Comparison of ENCODE assay signal across 8 cellular contexts in the genomic region with DNA sequence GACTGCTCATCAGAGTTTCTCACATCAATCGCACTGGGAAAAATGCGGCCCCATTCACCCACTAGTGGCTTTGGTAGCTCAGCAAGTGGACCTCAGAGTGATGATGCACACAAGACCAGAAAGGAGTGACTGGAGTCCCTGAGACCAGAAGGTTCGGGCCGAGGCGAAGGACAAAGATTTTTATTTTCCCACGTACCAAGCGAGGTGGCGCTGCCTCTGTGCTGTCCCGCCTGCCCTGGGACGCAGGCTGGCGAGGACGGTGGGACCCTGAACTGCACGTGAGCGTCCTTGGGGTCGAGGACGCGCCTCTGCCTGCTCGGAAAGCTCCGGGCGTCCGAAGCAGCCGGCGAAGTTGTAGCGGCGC. TPM values are rescaled to one million over a fixed set of nuclear protein-coding genes. Genes with fewer than 3 reads are reported as not detected.
DNase-seq lines count a peak whose midpoint lies in the region; ATAC-seq, FAIRE-seq and TF ChIP-seq lines count a peak whose summit lies in the region.
"Not testable (repeated sequence)": the region's sequence is repeated elsewhere in the genome, so short reads cannot be mapped to it uniquely, and the experiment has no call there.

No MANE protein-coding gene starts in this region.

- ATAC-seq in GM19043 (IDR thresholded peaks at IDR 0.05; ENCODE audit: low read depth, unreplicated experiment): peak; percentile 34
- ATAC-seq in HG02840 (IDR thresholded peaks at IDR 0.05; ENCODE audit: low FRiP score, unreplicated experiment): peak; percentile 13
- peak; percentile 54 for ATAC-seq in activated CD8-positive, alpha-beta memory T cell treated with anti-CD3 and anti-CD28 coated beads, Interleukin-2, amount 10 ng/mL, durations not matched to agents 7 days and 5 days
- ATAC-seq in right lobe of liver: peak; percentile 18 to 59 (median 38)

- not testable (repeated sequence) for TF ChIP-seq POLR2A in endothelial cell of umbilical vein (IDR thresholded peaks at IDR 0.05; ENCODE audit: low read depth, low read length); right lobe of liver (IDR thresholded peaks at IDR 0.05)

- FAIRE-seq in endothelial cell of umbilical vein (lab: Jason Lieb, UNC): not testable (repeated sequence)

- not testable (repeated sequence) for H3K36me3 ChIP-seq in BE2C; Loucy (ENCODE audit: insufficient read depth, low read length); endothelial cell of umbilical vein (ENCODE audit: control insufficient read depth in 2 of 2, extremely low read depth in 1 of 2, insufficient read depth in 2 of 2, low read length in 2 of 2); right lobe of liver

- H2AFZ ChIP-seq in Loucy (ENCODE audit: low read length): not testable (repeated sequence)
- H2AFZ ChIP-seq in endothelial cell of umbilical vein (ENCODE audit: low read depth, low read length): peak overlapping the region; percentile 87

- BruUV-seq in endothelial cell of umbilical vein (replicated peaks; lab: Mats Ljungman, UMichigan): not testable (repeated sequence)

- H3K4me3 Mint-ChIP-seq in activated CD8-positive, alpha-beta memory T cell treated with anti-CD3 and anti-CD28 coated beads, Interleukin-2, amount 10 ng/mL, durations not matched to agents 7 days and 5 days: peak overlapping the region; percentile 94

- not testable (repeated sequence) for TF ChIP-seq CTCF in BE2C (IDR thresholded peaks at IDR 0.05; ENCODE audit: low read depth, low read length); Loucy (conservative IDR thresholded peaks at IDR 0.05; ENCODE audit: low read length); endothelial cell of umbilical vein (IDR thresholded peaks at IDR 0.05; ENCODE audit: extremely low read depth in 1 of 2, insufficient read depth in 1 of 2, low read depth in 1 of 2, low read length in 2 of 2); right lobe of liver (IDR thresholded peaks at IDR 0.05)

- intact Hi-C loops in endothelial cell of umbilical vein (cut with micrococcal nuclease): loop anchor here (5.0 kb wide), 1 partner anchor 51 kb away; no protein-coding TSS in a partner anchor
- intact Hi-C loops in right lobe of liver (cut with DNase I): not testable (repeated sequence)

- H3K4me2 ChIP-seq in Loucy (ENCODE audit: low read depth, low read length, poor library complexity, severe bottlenecking) (peak overlapping the region; percentile 81), endothelial cell of umbilical vein (ENCODE audit: insufficient read depth, low read length) (peak overlapping the region; percentile 64)

- H3K27me3 ChIP-seq in BE2C; Loucy (ENCODE audit: insufficient read depth, low read length, poor library complexity, severe bottlenecking); endothelial cell of umbilical vein (ENCODE audit: control insufficient read depth in 2 of 2, insufficient read depth in 2 of 2, low read length in 2 of 2); right lobe of liver: not testable (repeated sequence)

- peak overlapping the region; percentile 73 for H3K27ac ChIP-seq in endothelial cell of umbilical vein (ENCODE audit: insufficient read depth, low read depth, low read length)
- peak overlapping the region in 2 of 3 donors; percentile 43 to 53 for H3K27ac ChIP-seq in right lobe of liver
- H3K27ac ChIP-seq in skin epidermis: peak overlapping the region in 20 of 21 experiments; percentile 47 to 89 (median 80)

- H3K9ac ChIP-seq in Loucy (ENCODE audit: low read depth, low read length, poor library complexity, severe bottlenecking) (peak overlapping the region; percentile 85), endothelial cell of umbilical vein (replicated peaks; ENCODE audit: extremely low read depth, insufficient read depth, low read length) (peak overlapping the region; percentile 82)

- H3K9me1 ChIP-seq in endothelial cell of umbilical vein (replicated peaks; ENCODE audit: control insufficient read depth, extremely low read depth, insufficient read depth, low read length): not testable (repeated sequence)

- H3K9me3 ChIP-seq in BE2C; Loucy (ENCODE audit: insufficient read depth, low read depth, low read length); endothelial cell of umbilical vein (replicated peaks; ENCODE audit: control insufficient read depth, insufficient read depth, low read length); right lobe of liver: not testable (repeated sequence)

- POLR2A ChIA-PET in endothelial cell of umbilical vein (lab: Charles Lee): not testable (repeated sequence)

- H3K4me3 ChIP-seq in BE2C (ENCODE audit: low read depth, low read length) (peak overlapping the region; percentile 80), Loucy (ENCODE audit: low read length, poor library complexity, severe bottlenecking) (peak overlapping the region; percentile 93), endothelial cell of umbilical vein (replicated peaks in 1 of 3; ENCODE audit: insufficient read depth in 1 of 3, low read depth in 1 of 3, low read length in 3 of 3) (peak overlapping the region; percentile 70 to 94 (median 92)), right lobe of liver (peak overlapping the region; percentile 85 to 95 (median 90)), skin epidermis (peak overlapping the region; percentile 59 to 93 (median 81))

- peak overlapping the region; percentile 93 for H3K27ac Mint-ChIP-seq in activated CD8-positive, alpha-beta memory T cell treated with anti-CD3 and anti-CD28 coated beads, Interleukin-2, amount 10 ng/mL, durations not matched to agents 7 days and 5 days

- not testable (repeated sequence) for H3K9me3 Mint-ChIP-seq in activated CD8-positive, alpha-beta memory T cell treated with anti-CD3 and anti-CD28 coated beads, Interleukin-2, amount 10 ng/mL, durations not matched to agents 7 days and 5 days (ENCODE audit: low read depth)

- H3K4me1 ChIP-seq in BE2C; Loucy (ENCODE audit: insufficient read depth, low read length, poor library complexity, severe bottlenecking); endothelial cell of umbilical vein (ENCODE audit: control insufficient read depth, extremely low read depth, insufficient read depth, low read length): not testable (repeated sequence)
- H3K4me1 ChIP-seq in right lobe of liver: peaks cover 0 to 11% (median 2%) of the 10 kb centered on the region in 4 donors

- peaks cover 13% of the 10 kb centered on the region for H3K36me3 Mint-ChIP-seq in activated CD8-positive, alpha-beta memory T cell treated with anti-CD3 and anti-CD28 coated beads, Interleukin-2, amount 10 ng/mL, durations not matched to agents 7 days and 5 days

- 0% methylated on average over 10 of the region's 25 CpGs for WGBS in right lobe of liver (ENCODE audit: insufficient coverage, low coverage, low lambda C conversion rate, missing lambda C conversion rate)

- H4K20me1 ChIP-seq in Loucy (ENCODE audit: insufficient read depth, low read length, poor library complexity, severe bottlenecking): peaks cover 12% of the 10 kb centered on the region
- not testable (repeated sequence) for H4K20me1 ChIP-seq in endothelial cell of umbilical vein (replicated peaks; ENCODE audit: control insufficient read depth, extremely low read depth, insufficient read depth, low read length)

- dilution Hi-C loops in endothelial cell of umbilical vein (cut with MboI; ENCODE audit: extremely low pct_ligation_motif_present, low sequenced_read_pairs): not testable (repeated sequence)

- not testable (repeated sequence) for H3K9me2 ChIP-seq in Loucy (replicated peaks; ENCODE audit: low read depth, low read length)

- CTCF ChIA-PET in activated CD8-positive, alpha-beta memory T cell treated with anti-CD3 and anti-CD28 coated beads, Interleukin-2, amount 10 ng/mL, durations not matched to agents 7 days and 5 days (lab: Charles Lee): not testable (repeated sequence)
- CTCF ChIA-PET in endothelial cell of umbilical vein (lab: Charles Lee): interaction anchor here (1.4 kb wide), 1 partner anchor 64 kb away, joined by 3 read pairs; no protein-coding TSS in a partner anchor

- H3F3A ChIP-seq in Loucy (ENCODE audit: low read depth): not testable (repeated sequence)

- peaks cover 70% of the 10 kb centered on the region for H3K79me2 ChIP-seq in Loucy (ENCODE audit: insufficient read depth, low read length)
- peaks cover 63% of the 10 kb centered on the region for H3K79me2 ChIP-seq in endothelial cell of umbilical vein (ENCODE audit: control insufficient read depth, insufficient read depth, low read length)

- not testable (repeated sequence) for H3K27me3 Mint-ChIP-seq in activated CD8-positive, alpha-beta memory T cell treated with anti-CD3 and anti-CD28 coated beads, Interleukin-2, amount 10 ng/mL, durations not matched to agents 7 days and 5 days

- DNase-seq in BE2C; activated CD8-positive, alpha-beta memory T cell treated with anti-CD3 and anti-CD28 coated beads, Interleukin-2, amount 10 ng/mL, durations not matched to agents 7 days and 5 days; right lobe of liver: not testable (repeated sequence)
- peak; percentile 37 for DNase-seq in endothelial cell of umbilical vein (ENCODE audit: low read depth, low spot score)

- peaks cover 30% of the 10 kb centered on the region for H3K4me1 Mint-ChIP-seq in activated CD8-positive, alpha-beta memory T cell treated with anti-CD3 and anti-CD28 coated beads, Interleukin-2, amount 10 ng/mL, durations not matched to agents 7 days and 5 days

RNA-seq across cellular contexts. Expression of gene TIMM23, which starts 0.6 kb away (rescaled TPM):
- polyA plus RNA-seq in BE2C (2012; ENCODE audit: insufficient read depth, insufficient read length, low read depth): 124 TPM
- total RNA-seq in activated CD8-positive, alpha-beta memory T cell treated with anti-CD3 and anti-CD28 coated beads, Interleukin-2, amount 10 ng/mL, durations not matched to agents 7 days and 5 days: 10 to 100 TPM; 56.0 to 73.9 TPM
- total RNA-seq in endothelial cell of umbilical vein: 77.2 and 78.1 TPM in 2 replicates
- polyA plus RNA-seq in endothelial cell of umbilical vein: 76.4 and 94.6 TPM in 2 replicates
- 82.4 and 95.6 TPM in 2 replicates for polyA plus RNA-seq in endothelial cell of umbilical vein (2011; cell fraction: cytosol; rRNA removed)
- polyA plus RNA-seq in endothelial cell of umbilical vein (2011; cell fraction: nucleus; rRNA removed): 43.6 and 57.3 TPM in 2 replicates
- 110 and 129 TPM in 2 replicates for polyA plus RNA-seq in endothelial cell of umbilical vein (2012)
- 67.7 and 74.3 TPM in 2 replicates for polyA minus RNA-seq in endothelial cell of umbilical vein
- polyA minus RNA-seq in endothelial cell of umbilical vein (2011; cell fraction: cytosol; rRNA and poly(A)+ RNA removed): 55.9 TPM
- polyA minus RNA-seq in endothelial cell of umbilical vein (2011; cell fraction: nucleus; rRNA and poly(A)+ RNA removed): 21.2 and 27.1 TPM in 2 replicates
- 10 to 100 TPM; 22.2 to 65.7 (median 30.3) TPM for total RNA-seq in right lobe of liver

RNA-seq across cellular contexts. Expression of gene NCOA4, which starts 58.7 kb away (rescaled TPM):
- polyA plus RNA-seq in BE2C (2012; ENCODE audit: insufficient read depth, insufficient read length, low read depth): 67.3 TPM
- total RNA-seq in activated CD8-positive, alpha-beta memory T cell treated with anti-CD3 and anti-CD28 coated beads, Interleukin-2, amount 10 ng/mL, durations not matched to agents 7 days and 5 days: 100 to 1,000 TPM in 1 of 2 experiments, 10 to 100 TPM in 1; 90.9 to 122 TPM
- total RNA-seq in endothelial cell of umbilical vein (119 and 127 TPM in 2 replicates), right lobe of liver (100 to 1,000 TPM; 130 to 224 (median 201) TPM)
- 55.5 and 62.1 TPM in 2 replicates for polyA plus RNA-seq in endothelial cell of umbilical vein
- 85.7 and 94.7 TPM in 2 replicates for polyA plus RNA-seq in endothelial cell of umbilical vein (2011; cell fraction: cytosol; rRNA removed)
- 50.5 and 61.4 TPM in 2 replicates for polyA plus RNA-seq in endothelial cell of umbilical vein (2011; cell fraction: nucleus; rRNA removed)
- polyA plus RNA-seq in endothelial cell of umbilical vein (2012): 107 and 142 TPM in 2 replicates
- polyA minus RNA-seq in endothelial cell of umbilical vein: 174 and 175 TPM in 2 replicates
- polyA minus RNA-seq in endothelial cell of umbilical vein (2011; cell fraction: cytosol; rRNA and poly(A)+ RNA removed): 79.4 TPM
- polyA minus RNA-seq in endothelial cell of umbilical vein (2011; cell fraction: nucleus; rRNA and poly(A)+ RNA removed): 39.6 and 56.8 TPM in 2 replicates
